1 cellular context compared by ENCODE assay signal in genomic region chr5:10695759-10696543, GRCh38.
TF ChIP-seq lines count a peak whose summit lies in the region.

No MANE protein-coding gene starts in this region.

TF ChIP-seq in GM12878, 131 proteins besides CTCF, POLR2A, EP300 and RAD21 (continued from another document and continues in another):
- TF ChIP-seq SKIL (IDR thresholded peaks at IDR 0.05; ENCODE audit: low read depth, poor library complexity, severe bottlenecking) (no peak), IRF3 (IDR thresholded peaks at IDR 0.05) (no peak), RELA (IDR thresholded peaks at IDR 0.05; ENCODE audit: borderline replicate concordance, partially characterized antibody) (no peak), PRDM15 (CRISPR knock-in tag; IDR thresholded peaks at IDR 0.05) (no peak), IRF4 (IDR thresholded peaks at IDR 0.05; ENCODE audit: low read depth, low read length) (no peak), SUPT20H (IDR thresholded peaks at IDR 0.05; ENCODE audit: borderline replicate concordance, control insufficient read depth, low read depth, low read length) (no peak), MYC (IDR thresholded peaks at IDR 0.05; ENCODE audit: insufficient read depth, insufficient read length, insufficient replicate concordance, low read length, severe bottlenecking) (no peak), ZBED1 (IDR thresholded peaks at IDR 0.05; ENCODE audit: borderline replicate concordance) (no peak), KAT2A (conservative IDR thresholded peaks at IDR 0.05; ENCODE audit: control insufficient read depth, low read depth, low read length) (no peak), RELB (IDR thresholded peaks at IDR 0.05; ENCODE audit: low read depth) (no peak), SP1 (IDR thresholded peaks at IDR 0.05; ENCODE audit: low read depth, low read length) (no peak), NKRF (conservative IDR thresholded peaks at IDR 0.05) (no peak), ZZZ3 (IDR thresholded peaks at IDR 0.05; ENCODE audit: control insufficient read depth, insufficient read length, low read depth) (no peak), PML (IDR thresholded peaks at IDR 0.05; ENCODE audit: low read length) (no peak), NR2F1 (conservative IDR thresholded peaks at IDR 0.05) (no peak), ZSCAN29 (IDR thresholded peaks at IDR 0.05) (no peak), ZNF24 (IDR thresholded peaks at IDR 0.05) (no peak), DPF2 (IDR thresholded peaks at IDR 0.05) (no peak), CBFB (IDR thresholded peaks at IDR 0.05; ENCODE audit: low read depth) (no peak), ZBTB11 (CRISPR knock-in tag; IDR thresholded peaks at IDR 0.05) (no peak), GABPA (IDR thresholded peaks at IDR 0.05; ENCODE audit: low read depth) (no peak), MXI1 (IDR thresholded peaks at IDR 0.05; ENCODE audit: low read depth, low read length) (no peak), IKZF1 (conservative IDR thresholded peaks at IDR 0.05) (peak; percentile 60; the same call in 1 of the 2 replicates), ATF7 (IDR thresholded peaks at IDR 0.05; ENCODE audit: low read depth) (peak; percentile 42; the same call in 1 of the 2 replicates), ZNF207 (IDR thresholded peaks at IDR 0.05; ENCODE audit: borderline replicate concordance) (no peak), EED (IDR thresholded peaks at IDR 0.05; ENCODE audit: low read depth) (no peak), SMARCA5 (IDR thresholded peaks at IDR 0.05) (0 out of 2 replicates have a peak, but pooled peaks have one; percentile 23), HDAC2 (IDR thresholded peaks at IDR 0.05) (no peak), CREM (IDR thresholded peaks at IDR 0.05; ENCODE audit: low read depth) (no peak), MYB (IDR thresholded peaks at IDR 0.05; ENCODE audit: borderline replicate concordance, low read depth, low read length) (no peak), STAT1 (conservative IDR thresholded peaks at IDR 0.05) (no peak), REST (IDR thresholded peaks at IDR 0.05; ENCODE audit: low read depth, low read length) (no peak), JUND (IDR thresholded peaks at IDR 0.05; ENCODE audit: low read depth, low read length) (no peak), CUX1 (IDR thresholded peaks at IDR 0.05; ENCODE audit: insufficient replicate concordance, low read depth, low read length) (no peak), RUNX3 (IDR thresholded peaks at IDR 0.05; ENCODE audit: low read length) (0 out of 2 replicates have a peak, but pooled peaks have one; percentile 12)
